ENCODE assay signal across 9 cellular contexts in the genomic region with DNA sequence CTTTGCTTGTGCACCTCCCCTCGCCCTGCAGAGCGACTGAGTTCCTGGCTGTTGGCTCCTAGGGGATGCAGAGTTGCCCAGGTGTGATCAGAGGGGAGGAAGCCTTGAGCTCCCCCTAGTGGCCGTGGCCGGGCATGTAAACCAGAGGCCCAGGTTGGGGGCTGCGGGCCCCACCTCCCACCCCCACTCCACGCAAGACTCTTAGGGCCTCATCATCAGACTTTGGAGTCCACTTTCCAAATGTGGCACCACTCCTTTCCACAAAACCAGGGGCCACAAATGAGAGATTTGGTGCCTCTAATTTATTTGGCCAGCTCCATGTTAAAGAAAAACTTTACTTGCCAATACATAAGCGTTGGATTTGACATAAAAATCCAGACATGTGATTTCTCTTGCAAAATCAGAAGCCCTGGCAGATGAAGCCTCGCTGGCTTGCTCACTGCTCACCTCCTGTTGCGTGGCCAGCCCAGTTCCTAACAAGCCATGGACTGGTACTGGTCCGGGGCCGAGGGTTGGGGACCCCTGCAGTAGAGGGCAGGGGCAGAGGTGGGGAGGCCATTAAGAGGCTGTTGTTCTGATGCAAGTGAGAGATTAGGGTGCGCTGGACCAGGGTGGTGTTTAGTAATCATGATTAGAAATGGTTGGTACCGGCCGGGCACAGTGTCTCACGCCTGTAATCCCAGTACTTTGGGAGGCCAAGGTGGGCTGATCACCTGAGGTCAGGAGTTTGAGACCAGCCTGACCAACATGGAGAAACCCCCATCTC. TPM values are rescaled to one million over a fixed set of nuclear protein-coding genes. Genes with fewer than 3 reads are reported as not detected.
A peak's percentile ranks its signal among the peaks of the same experiment; 100 is the strongest.
DNase-seq lines count a peak whose midpoint lies in the region; ATAC-seq lines count a peak whose summit lies in the region.
"Had no signal": no experiment of that assay in that cellular context is flagged by ENCODE, and none has a peak within 500 bp of the region (broad histone marks: within the 10 kb centered on the region; RNA-seq: fewer than 3 reads in every experiment).

No MANE protein-coding gene starts in this region.

- ATAC-seq in naive B cell (ENCODE audit: low read depth in 2 of 2) (peak; percentile 71 to 85), HG02763 (IDR thresholded peaks at IDR 0.05; ENCODE audit: unreplicated experiment) (no peak)

- H3K27me3 Mint-ChIP-seq in naive B cell: no peaks in the 10 kb centered on the region

- DNase-seq in Daoy (ENCODE audit: low read depth): peak; percentile 56
- peak; percentile 35 to 52 for DNase-seq in activated CD4-positive, alpha-beta T cell treated with anti-CD3 and anti-CD28 coated beads, Interleukin-2, amount 50 U/mL, for 48 hours
- peak in 2 of 3 donors; percentile 1 to 4 for DNase-seq in effector memory CD4-positive, alpha-beta T cell
- peak; percentile 52 for DNase-seq in naive B cell
- peak; percentile 51 for DNase-seq in superior temporal gyrus (ENCODE audit: extremely low spot score)
- DNase-seq in MV-4-11 (lab: John Stamatoyannopoulos, UW): no peak

- H3K27ac ChIP-seq in KOPT-K1 (ENCODE audit: low read depth, low read length, poor library complexity, severe bottlenecking): peak overlapping the region; percentile 10
- H3K27ac ChIP-seq in effector memory CD4-positive, alpha-beta T cell (ENCODE audit: insufficient read depth, low read length, poor library complexity, severe bottlenecking): no peak overlapping the region
- H3K27ac ChIP-seq: skin epidermis had no signal

- peaks cover 0 to 15% (median 3%) of the 10 kb centered on the region in 7 donors for H3K9me3 Mint-ChIP-seq in naive B cell

- H3K4me3 Mint-ChIP-seq in naive B cell: no peak overlapping the region

- H3K4me1 ChIP-seq in effector memory CD4-positive, alpha-beta T cell (ENCODE audit: control insufficient read depth, insufficient read depth, low read length, poor library complexity, severe bottlenecking): no peaks in the 10 kb centered on the region

- no peak overlapping the region for H3K4me3 ChIP-seq in effector memory CD4-positive, alpha-beta T cell (ENCODE audit: insufficient read depth, low read depth, low read length, poor library complexity, severe bottlenecking)
- H3K4me3 ChIP-seq: skin epidermis had no signal

- H3K27me3 ChIP-seq in effector memory CD4-positive, alpha-beta T cell (replicated peaks; ENCODE audit: control insufficient read depth, insufficient read depth, low read length, poor library complexity, severe bottlenecking): no peaks in the 10 kb centered on the region

- H3K27ac Mint-ChIP-seq in naive B cell: peak overlapping the region in 2 of 6 donors; percentile 39 to 56

- peaks cover 0 to 6% (median 5%) of the 10 kb centered on the region in 3 donors for H3K4me1 Mint-ChIP-seq in naive B cell

- peaks cover 5% of the 10 kb centered on the region for H3K9me3 ChIP-seq in KOPT-K1 (ENCODE audit: insufficient read depth, low read length, poor library complexity, severe bottlenecking)
- H3K9me3 ChIP-seq in effector memory CD4-positive, alpha-beta T cell (ENCODE audit: control insufficient read depth, low read length): no peaks in the 10 kb centered on the region

- no peaks in the 10 kb centered on the region for H3K36me3 Mint-ChIP-seq in naive B cell

- no peaks in the 10 kb centered on the region for H3K36me3 ChIP-seq in KOPT-K1 (ENCODE audit: insufficient read depth, low read length)
- no peaks in the 10 kb centered on the region for H3K36me3 ChIP-seq in effector memory CD4-positive, alpha-beta T cell (ENCODE audit: control insufficient read depth, insufficient read depth, low read length)

RNA-seq across cellular contexts. Expression of gene GAS7, which starts 28.7 kb away (rescaled TPM):
- total RNA-seq in Daoy (2014; rRNA removed; shearing (Covaris generic)): 1.1 and 2.5 TPM in 2 replicates
- 1 to 10 TPM in 5 of 6 donors, not detected in 1; 1.1 to 3.6 (median 1.8) TPM for polyA plus RNA-seq in naive B cell (ENCODE audit: low read depth in 6 of 6)
